In the genomic region with DNA sequence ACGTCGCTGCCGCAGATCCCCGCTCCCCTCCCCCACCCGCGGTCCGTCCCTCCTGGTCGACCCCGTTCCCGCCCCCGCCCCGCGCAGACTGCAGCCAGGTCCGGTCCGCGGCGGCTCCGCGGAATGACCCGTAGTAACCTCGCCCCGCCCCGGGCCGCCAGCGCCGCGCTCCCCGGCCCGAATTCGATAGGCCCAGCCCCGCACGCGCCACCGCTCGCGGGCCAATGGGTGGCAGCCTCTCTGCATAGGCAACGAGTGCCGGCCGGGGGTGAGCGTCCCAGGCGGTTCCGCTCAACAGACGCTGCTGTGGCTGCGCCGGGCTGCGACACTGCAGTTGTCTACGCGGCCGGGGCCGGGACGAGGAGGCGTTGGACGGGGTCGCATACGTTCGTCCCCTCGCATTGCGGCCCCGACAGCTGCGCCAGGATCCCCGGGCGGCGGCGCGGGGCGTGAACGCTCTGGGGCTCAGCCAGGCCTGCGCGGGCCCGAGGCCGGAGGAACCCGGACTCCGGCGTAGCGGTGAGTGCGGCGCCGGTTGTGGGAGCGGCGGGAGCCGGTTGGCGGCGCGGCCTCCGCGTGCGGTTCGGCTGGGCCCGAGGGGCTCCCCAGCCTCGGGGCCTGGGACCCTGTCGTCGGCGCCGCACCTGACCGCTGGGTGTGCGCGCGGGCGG, we compare ENCODE assay signal across 1 cellular context.
TF ChIP-seq lines count a peak whose summit lies in the region.

A gene (plus strand): TSS at position 297 of the 671 bp plus-strand sequence. CDS start 47,737 bp downstream, outside the sequence.

TF ChIP-seq in HepG2, 621 proteins besides CTCF, POLR2A, EP300 and RAD21 (continued from another document):
- TF ChIP-seq ZEB1 (IDR thresholded peaks at IDR 0.05; ENCODE audit: insufficient replicate concordance, low read depth) (no peak), ZMYM2 (CRISPR knock-in tag; IDR thresholded peaks at IDR 0.05) (no peak), TGIF2 (CRISPR knock-in tag; IDR thresholded peaks at IDR 0.05) (peak; percentile 96), JUND (CRISPR knock-in tag; IDR thresholded peaks at IDR 0.05) (peak; percentile 76), ZNF274 (CRISPR knock-in tag; IDR thresholded peaks at IDR 0.05) (peak; percentile 92), NAIF1 (CRISPR knock-in tag; IDR thresholded peaks at IDR 0.05; ENCODE audit: borderline replicate concordance) (peak; percentile 8; the same call in 1 of the 2 replicates), LCORL (IDR thresholded peaks at IDR 0.05) (no peak), LCORL (CRISPR knock-in tag; IDR thresholded peaks at IDR 0.05) (peak; percentile 68; the same call in 1 of the 2 replicates), POGZ (CRISPR knock-in tag; IDR thresholded peaks at IDR 0.05) (peak; percentile 87; the same call in 1 of the 2 replicates)
- TF ChIP-seq, protein P1, sequence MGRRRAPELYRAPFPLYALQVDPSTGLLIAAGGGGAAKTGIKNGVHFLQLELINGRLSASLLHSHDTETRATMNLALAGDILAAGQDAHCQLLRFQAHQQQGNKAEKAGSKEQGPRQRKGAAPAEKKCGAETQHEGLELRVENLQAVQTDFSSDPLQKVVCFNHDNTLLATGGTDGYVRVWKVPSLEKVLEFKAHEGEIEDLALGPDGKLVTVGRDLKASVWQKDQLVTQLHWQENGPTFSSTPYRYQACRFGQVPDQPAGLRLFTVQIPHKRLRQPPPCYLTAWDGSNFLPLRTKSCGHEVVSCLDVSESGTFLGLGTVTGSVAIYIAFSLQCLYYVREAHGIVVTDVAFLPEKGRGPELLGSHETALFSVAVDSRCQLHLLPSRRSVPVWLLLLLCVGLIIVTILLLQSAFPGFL (CRISPR knock-in tag; IDR thresholded peaks at IDR 0.05): 0 out of 2 replicates have a peak, but pooled peaks have one; percentile 40
- TF ChIP-seq, protein P2, sequence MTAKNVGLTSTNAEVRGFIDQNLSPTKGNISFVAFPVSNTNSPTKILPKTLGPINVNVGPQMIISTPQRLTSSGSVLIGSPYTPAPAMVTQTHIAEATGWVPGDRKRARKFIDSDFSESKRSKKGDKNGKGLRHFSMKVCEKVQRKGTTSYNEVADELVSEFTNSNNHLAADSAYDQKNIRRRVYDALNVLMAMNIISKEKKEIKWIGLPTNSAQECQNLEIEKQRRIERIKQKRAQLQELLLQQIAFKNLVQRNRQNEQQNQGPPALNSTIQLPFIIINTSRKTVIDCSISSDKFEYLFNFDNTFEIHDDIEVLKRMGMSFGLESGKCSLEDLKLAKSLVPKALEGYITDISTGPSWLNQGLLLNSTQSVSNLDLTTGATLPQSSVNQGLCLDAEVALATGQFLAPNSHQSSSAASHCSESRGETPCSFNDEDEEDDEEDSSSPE (CRISPR knock-in tag; IDR thresholded peaks at IDR 0.05): peak; percentile 86
- TF ChIP-seq, protein P3, sequence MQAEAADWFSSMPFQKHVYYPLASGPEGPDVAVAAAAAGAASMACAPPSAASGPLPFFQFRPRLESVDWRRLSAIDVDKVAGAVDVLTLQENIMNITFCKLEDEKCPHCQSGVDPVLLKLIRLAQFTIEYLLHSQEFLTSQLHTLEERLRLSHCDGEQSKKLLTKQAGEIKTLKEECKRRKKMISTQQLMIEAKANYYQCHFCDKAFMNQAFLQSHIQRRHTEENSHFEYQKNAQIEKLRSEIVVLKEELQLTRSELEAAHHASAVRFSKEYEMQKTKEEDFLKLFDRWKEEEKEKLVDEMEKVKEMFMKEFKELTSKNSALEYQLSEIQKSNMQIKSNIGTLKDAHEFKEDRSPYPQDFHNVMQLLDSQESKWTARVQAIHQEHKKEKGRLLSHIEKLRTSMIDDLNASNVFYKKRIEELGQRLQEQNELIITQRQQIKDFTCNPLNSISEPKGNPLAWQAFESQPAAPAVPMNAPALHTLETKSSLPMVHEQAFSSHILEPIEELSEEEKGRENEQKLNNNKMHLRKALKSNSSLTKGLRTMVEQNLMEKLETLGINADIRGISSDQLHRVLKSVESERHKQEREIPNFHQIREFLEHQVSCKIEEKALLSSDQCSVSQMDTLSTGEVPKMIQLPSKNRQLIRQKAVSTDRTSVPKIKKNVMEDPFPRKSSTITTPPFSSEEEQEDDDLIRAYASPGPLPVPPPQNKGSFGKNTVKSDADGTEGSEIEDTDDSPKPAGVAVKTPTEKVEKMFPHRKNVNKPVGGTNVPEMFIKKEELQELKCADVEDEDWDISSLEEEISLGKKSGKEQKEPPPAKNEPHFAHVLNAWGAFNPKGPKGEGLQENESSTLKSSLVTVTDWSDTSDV (CRISPR knock-in tag; IDR thresholded peaks at IDR 0.05): peak; percentile 90
